ENCODE assay signal across 2 cellular contexts in the genomic region with DNA sequence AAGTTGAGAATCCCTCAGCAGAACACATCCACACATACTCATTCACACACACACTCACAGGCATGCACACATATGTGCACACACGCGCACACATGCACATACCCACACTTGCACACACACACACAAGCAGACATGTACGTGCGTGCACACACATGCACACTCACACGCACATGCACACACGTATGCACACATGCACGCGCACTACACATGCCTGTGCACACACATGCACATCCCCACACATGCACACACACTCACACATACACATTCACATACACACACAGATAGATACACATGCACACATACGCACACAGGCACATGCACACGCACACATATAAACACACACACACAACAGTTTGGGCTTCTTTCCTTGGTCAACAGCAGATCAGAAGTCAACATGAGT.
TF ChIP-seq lines count a peak whose summit lies in the region.

No MANE protein-coding gene starts in this region.

TF ChIP-seq in A549, 52 proteins besides CTCF, POLR2A, EP300 and RAD21:
- TF ChIP-seq, protein P1, sequence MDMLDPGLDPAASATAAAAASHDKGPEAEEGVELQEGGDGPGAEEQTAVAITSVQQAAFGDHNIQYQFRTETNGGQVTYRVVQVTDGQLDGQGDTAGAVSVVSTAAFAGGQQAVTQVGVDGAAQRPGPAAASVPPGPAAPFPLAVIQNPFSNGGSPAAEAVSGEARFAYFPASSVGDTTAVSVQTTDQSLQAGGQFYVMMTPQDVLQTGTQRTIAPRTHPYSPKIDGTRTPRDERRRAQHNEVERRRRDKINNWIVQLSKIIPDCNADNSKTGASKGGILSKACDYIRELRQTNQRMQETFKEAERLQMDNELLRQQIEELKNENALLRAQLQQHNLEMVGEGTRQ (IDR thresholded peaks at IDR 0.05) = no peak

TF ChIP-seq in H1, 55 proteins besides CTCF, POLR2A, EP300 and RAD21 (continued from another document):
- TF ChIP-seq, protein P1 (IDR thresholded peaks at IDR 0.05; ENCODE audit: low read length) = no peak
- TF ChIP-seq TEAD4 (IDR thresholded peaks at IDR 0.05; ENCODE audit: low read depth, low read length) = no peak
- TF ChIP-seq, protein P2, sequence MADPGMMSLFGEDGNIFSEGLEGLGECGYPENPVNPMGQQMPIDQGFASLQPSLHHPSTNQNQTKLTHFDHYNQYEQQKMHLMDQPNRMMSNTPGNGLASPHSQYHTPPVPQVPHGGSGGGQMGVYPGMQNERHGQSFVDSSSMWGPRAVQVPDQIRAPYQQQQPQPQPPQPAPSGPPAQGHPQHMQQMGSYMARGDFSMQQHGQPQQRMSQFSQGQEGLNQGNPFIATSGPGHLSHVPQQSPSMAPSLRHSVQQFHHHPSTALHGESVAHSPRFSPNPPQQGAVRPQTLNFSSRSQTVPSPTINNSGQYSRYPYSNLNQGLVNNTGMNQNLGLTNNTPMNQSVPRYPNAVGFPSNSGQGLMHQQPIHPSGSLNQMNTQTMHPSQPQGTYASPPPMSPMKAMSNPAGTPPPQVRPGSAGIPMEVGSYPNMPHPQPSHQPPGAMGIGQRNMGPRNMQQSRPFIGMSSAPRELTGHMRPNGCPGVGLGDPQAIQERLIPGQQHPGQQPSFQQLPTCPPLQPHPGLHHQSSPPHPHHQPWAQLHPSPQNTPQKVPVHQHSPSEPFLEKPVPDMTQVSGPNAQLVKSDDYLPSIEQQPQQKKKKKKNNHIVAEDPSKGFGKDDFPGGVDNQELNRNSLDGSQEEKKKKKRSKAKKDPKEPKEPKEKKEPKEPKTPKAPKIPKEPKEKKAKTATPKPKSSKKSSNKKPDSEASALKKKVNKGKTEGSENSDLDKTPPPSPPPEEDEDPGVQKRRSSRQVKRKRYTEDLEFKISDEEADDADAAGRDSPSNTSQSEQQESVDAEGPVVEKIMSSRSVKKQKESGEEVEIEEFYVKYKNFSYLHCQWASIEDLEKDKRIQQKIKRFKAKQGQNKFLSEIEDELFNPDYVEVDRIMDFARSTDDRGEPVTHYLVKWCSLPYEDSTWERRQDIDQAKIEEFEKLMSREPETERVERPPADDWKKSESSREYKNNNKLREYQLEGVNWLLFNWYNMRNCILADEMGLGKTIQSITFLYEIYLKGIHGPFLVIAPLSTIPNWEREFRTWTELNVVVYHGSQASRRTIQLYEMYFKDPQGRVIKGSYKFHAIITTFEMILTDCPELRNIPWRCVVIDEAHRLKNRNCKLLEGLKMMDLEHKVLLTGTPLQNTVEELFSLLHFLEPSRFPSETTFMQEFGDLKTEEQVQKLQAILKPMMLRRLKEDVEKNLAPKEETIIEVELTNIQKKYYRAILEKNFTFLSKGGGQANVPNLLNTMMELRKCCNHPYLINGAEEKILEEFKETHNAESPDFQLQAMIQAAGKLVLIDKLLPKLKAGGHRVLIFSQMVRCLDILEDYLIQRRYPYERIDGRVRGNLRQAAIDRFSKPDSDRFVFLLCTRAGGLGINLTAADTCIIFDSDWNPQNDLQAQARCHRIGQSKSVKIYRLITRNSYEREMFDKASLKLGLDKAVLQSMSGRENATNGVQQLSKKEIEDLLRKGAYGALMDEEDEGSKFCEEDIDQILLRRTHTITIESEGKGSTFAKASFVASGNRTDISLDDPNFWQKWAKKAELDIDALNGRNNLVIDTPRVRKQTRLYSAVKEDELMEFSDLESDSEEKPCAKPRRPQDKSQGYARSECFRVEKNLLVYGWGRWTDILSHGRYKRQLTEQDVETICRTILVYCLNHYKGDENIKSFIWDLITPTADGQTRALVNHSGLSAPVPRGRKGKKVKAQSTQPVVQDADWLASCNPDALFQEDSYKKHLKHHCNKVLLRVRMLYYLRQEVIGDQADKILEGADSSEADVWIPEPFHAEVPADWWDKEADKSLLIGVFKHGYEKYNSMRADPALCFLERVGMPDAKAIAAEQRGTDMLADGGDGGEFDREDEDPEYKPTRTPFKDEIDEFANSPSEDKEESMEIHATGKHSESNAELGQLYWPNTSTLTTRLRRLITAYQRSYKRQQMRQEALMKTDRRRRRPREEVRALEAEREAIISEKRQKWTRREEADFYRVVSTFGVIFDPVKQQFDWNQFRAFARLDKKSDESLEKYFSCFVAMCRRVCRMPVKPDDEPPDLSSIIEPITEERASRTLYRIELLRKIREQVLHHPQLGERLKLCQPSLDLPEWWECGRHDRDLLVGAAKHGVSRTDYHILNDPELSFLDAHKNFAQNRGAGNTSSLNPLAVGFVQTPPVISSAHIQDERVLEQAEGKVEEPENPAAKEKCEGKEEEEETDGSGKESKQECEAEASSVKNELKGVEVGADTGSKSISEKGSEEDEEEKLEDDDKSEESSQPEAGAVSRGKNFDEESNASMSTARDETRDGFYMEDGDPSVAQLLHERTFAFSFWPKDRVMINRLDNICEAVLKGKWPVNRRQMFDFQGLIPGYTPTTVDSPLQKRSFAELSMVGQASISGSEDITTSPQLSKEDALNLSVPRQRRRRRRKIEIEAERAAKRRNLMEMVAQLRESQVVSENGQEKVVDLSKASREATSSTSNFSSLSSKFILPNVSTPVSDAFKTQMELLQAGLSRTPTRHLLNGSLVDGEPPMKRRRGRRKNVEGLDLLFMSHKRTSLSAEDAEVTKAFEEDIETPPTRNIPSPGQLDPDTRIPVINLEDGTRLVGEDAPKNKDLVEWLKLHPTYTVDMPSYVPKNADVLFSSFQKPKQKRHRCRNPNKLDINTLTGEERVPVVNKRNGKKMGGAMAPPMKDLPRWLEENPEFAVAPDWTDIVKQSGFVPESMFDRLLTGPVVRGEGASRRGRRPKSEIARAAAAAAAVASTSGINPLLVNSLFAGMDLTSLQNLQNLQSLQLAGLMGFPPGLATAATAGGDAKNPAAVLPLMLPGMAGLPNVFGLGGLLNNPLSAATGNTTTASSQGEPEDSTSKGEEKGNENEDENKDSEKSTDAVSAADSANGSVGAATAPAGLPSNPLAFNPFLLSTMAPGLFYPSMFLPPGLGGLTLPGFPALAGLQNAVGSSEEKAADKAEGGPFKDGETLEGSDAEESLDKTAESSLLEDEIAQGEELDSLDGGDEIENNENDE (IDR thresholded peaks at IDR 0.05; ENCODE audit: insufficient replicate concordance, low read length) = no peak
- TF ChIP-seq, protein P3, sequence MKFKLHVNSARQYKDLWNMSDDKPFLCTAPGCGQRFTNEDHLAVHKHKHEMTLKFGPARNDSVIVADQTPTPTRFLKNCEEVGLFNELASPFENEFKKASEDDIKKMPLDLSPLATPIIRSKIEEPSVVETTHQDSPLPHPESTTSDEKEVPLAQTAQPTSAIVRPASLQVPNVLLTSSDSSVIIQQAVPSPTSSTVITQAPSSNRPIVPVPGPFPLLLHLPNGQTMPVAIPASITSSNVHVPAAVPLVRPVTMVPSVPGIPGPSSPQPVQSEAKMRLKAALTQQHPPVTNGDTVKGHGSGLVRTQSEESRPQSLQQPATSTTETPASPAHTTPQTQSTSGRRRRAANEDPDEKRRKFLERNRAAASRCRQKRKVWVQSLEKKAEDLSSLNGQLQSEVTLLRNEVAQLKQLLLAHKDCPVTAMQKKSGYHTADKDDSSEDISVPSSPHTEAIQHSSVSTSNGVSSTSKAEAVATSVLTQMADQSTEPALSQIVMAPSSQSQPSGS (IDR thresholded peaks at IDR 0.05; ENCODE audit: low read length) = no peak
- no peak for TF ChIP-seq TAF7 (optimal IDR thresholded peaks at IDR 0.05; ENCODE audit: borderline replicate concordance, low read depth, low read length)
- TF ChIP-seq JUND (IDR thresholded peaks at IDR 0.05; ENCODE audit: low read length) = no peak
- TF ChIP-seq SIRT6 (IDR thresholded peaks at IDR 0.05; ENCODE audit: low read length) = no peak
- no peak for TF ChIP-seq SUZ12 (IDR thresholded peaks at IDR 0.05; ENCODE audit: low read length)
